ENCODE assay signal across 30 cellular contexts in the genomic region with DNA sequence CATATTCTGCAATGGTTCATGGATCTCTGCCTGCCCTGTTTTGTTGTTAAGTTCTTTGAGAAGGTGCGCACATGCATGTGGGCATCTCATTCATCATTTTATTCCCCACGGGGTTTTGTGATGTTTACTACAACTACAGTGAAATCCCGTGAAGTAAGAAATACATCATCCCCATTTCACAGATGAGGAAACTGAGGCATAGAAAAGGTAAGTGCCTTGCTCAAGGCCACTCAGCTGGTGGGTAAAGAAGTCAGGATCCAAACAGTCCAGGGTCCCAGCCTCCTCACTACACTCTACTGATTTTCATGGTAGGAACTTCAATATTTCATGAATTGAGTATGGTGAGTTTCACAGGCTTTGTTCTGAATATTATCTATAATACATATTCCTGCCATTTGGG.
"Had no signal": no experiment of that assay in that cellular context is flagged by ENCODE, and none has a peak within 500 bp of the region (broad histone marks: within the 10 kb centered on the region; RNA-seq: fewer than 3 reads in every experiment).

No MANE protein-coding gene starts in this region.

- H3K9me3 ChIP-seq: adrenal gland, body of pancreas, esophagus muscularis mucosa, gastrocnemius medialis had no signal

- H3K36me3 ChIP-seq: adrenal gland, esophagus muscularis mucosa, gastrocnemius medialis, heart right ventricle had no signal

- H3K27ac ChIP-seq: adrenal gland, body of pancreas, esophagus muscularis mucosa, foreskin keratinocyte, gastrocnemius medialis, heart right ventricle had no signal

- H3K27me3 ChIP-seq: adrenal gland, body of pancreas, esophagus muscularis mucosa, gastrocnemius medialis had no signal

- FAIRE-seq: colon had no signal

- H3K4me1 ChIP-seq: adrenal gland, body of pancreas, gastrocnemius medialis had no signal

- H3K27ac Mint-ChIP-seq: activated CD8-positive, alpha-beta T cell treated with anti-CD3 and anti-CD28 coated beads for 36 hours; activated naive CD4-positive, alpha-beta T cell treated with anti-CD3 and anti-CD28 coated beads for 36 hours; activated naive CD4-positive, alpha-beta T cell treated with anti-CD3 and anti-CD28 coated beads, Interleukin-2, amount 50 U/mL, for 24 hours; activated naive CD8-positive, alpha-beta T cell treated with anti-CD3 and anti-CD28 coated beads for 36 hours; activated naive CD8-positive, alpha-beta T cell treated with anti-CD3 and anti-CD28 coated beads, Interleukin-2, amount 50 U/mL, for 24 hours; activated T-helper 1 cell treated with anti-CD3 and anti-CD28 coated beads, Interleukin-12 subunit alpha, Interleukin-12 subunit beta, Interleukin-2, Interleukin-4 antibody, amounts not matched to agents 30 ng/mL and 10 ng/mL and 1 ng/mL, durations not matched to agents 14 hours and 24 hours and 36 hours; activated T-helper 2 cell treated with anti-CD3 and anti-CD28 coated beads, Interferon-gamma antibody, Interleukin-2, Interleukin-4, amounts not matched to agents 10 μg/mL and 5 μg/mL and 100 μg/mL, durations not matched to agents 14 hours and 24 hours and 36 hours; effector memory CD8-positive, alpha-beta T cell had no signal

- H3K36me3 Mint-ChIP-seq: activated naive CD4-positive, alpha-beta T cell treated with anti-CD3 and anti-CD28 coated beads, Interleukin-2, amount 50 U/mL, for 24 hours had no signal

- H3K9me3 Mint-ChIP-seq: activated CD8-positive, alpha-beta T cell treated with anti-CD3 and anti-CD28 coated beads for 36 hours; activated naive CD4-positive, alpha-beta T cell treated with anti-CD3 and anti-CD28 coated beads for 36 hours; activated naive CD4-positive, alpha-beta T cell treated with anti-CD3 and anti-CD28 coated beads, Interleukin-2, amount 50 U/mL, for 24 hours; activated naive CD8-positive, alpha-beta T cell treated with anti-CD3 and anti-CD28 coated beads, Interleukin-2, amount 50 U/mL, for 24 hours; activated T-helper 1 cell treated with anti-CD3 and anti-CD28 coated beads, Interleukin-12 subunit alpha, Interleukin-12 subunit beta, Interleukin-2, Interleukin-4 antibody, amounts not matched to agents 30 ng/mL and 10 ng/mL and 1 ng/mL, durations not matched to agents 14 hours and 24 hours and 36 hours; effector memory CD8-positive, alpha-beta T cell had no signal

- ATAC-seq: activated CD8-positive, alpha-beta T cell treated with anti-CD3 and anti-CD28 coated beads for 36 hours; activated naive CD8-positive, alpha-beta T cell treated with anti-CD3 and anti-CD28 coated beads, Interleukin-2, amount 50 U/mL, for 24 hours; activated T-cell treated with anti-CD3 and anti-CD28 coated beads, Interleukin-2, amount 50 U/mL, for 4 hours; body of pancreas; effector memory CD8-positive, alpha-beta T cell; foreskin keratinocyte; gastrocnemius medialis; heart right ventricle had no signal

- DNase-seq: activated CD4-positive, alpha-beta T cell treated with anti-CD3 and anti-CD28 coated beads for 1 hour; activated CD4-positive, alpha-beta T cell treated with anti-CD3 and anti-CD28 coated beads for 48 hours; activated CD4-positive, alpha-beta T cell treated with anti-CD3 and anti-CD28 coated beads, Interleukin-2, amount 50 U/mL, for 1 hour; activated CD4-positive, alpha-beta T cell treated with anti-CD3 and anti-CD28 coated beads, Interleukin-2, amount 50 U/mL, for 48 hours; activated CD8-positive, alpha-beta memory T cell treated with anti-CD3 and anti-CD28 coated beads for 24 hours; activated CD8-positive, alpha-beta T cell treated with anti-CD3 and anti-CD28 coated beads for 36 hours; activated effector memory CD4-positive, alpha-beta T cell treated with anti-CD3 and anti-CD28 coated beads, Interleukin-2, amount 50 U/mL, for 16 hours; activated naive CD4-positive, alpha-beta T cell treated with anti-CD3 and anti-CD28 coated beads for 36 hours; activated naive CD8-positive, alpha-beta T cell treated with anti-CD3 and anti-CD28 coated beads for 36 hours; activated naive CD8-positive, alpha-beta T cell treated with anti-CD3 and anti-CD28 coated beads, Interleukin-2, amount 50 U/mL, for 24 hours; activated T-cell treated with anti-CD3 and anti-CD28 coated beads, Interleukin-2, amount 50 U/mL, for 4 hours; adrenal gland; amygdala; aorta; body of pancreas; caudate nucleus; cortex of kidney; dermis blood vessel endothelial cell; effector CD4-positive, alpha-beta T cell; effector memory CD8-positive, alpha-beta T cell; erythroblast; foreskin keratinocyte; gastrocnemius medialis; heart right ventricle; T-helper 2 cell had no signal

- H3K4me3 ChIP-seq: adrenal gland, body of pancreas, esophagus muscularis mucosa, gastrocnemius medialis, heart right ventricle had no signal

- H3K4me3 Mint-ChIP-seq: activated CD8-positive, alpha-beta T cell treated with anti-CD3 and anti-CD28 coated beads for 36 hours; activated naive CD4-positive, alpha-beta T cell treated with anti-CD3 and anti-CD28 coated beads for 36 hours; activated naive CD4-positive, alpha-beta T cell treated with anti-CD3 and anti-CD28 coated beads, Interleukin-2, amount 50 U/mL, for 24 hours; activated naive CD8-positive, alpha-beta T cell treated with anti-CD3 and anti-CD28 coated beads for 36 hours; activated naive CD8-positive, alpha-beta T cell treated with anti-CD3 and anti-CD28 coated beads, Interleukin-2, amount 50 U/mL, for 24 hours; activated T-cell treated with anti-CD3 and anti-CD28 coated beads, Interleukin-2, amount 50 U/mL, for 4 hours; activated T-helper 1 cell treated with anti-CD3 and anti-CD28 coated beads, Interleukin-12 subunit alpha, Interleukin-12 subunit beta, Interleukin-2, Interleukin-4 antibody, amounts not matched to agents 30 ng/mL and 10 ng/mL and 1 ng/mL, durations not matched to agents 14 hours and 24 hours and 36 hours; effector memory CD8-positive, alpha-beta T cell had no signal
